In the genomic region with DNA sequence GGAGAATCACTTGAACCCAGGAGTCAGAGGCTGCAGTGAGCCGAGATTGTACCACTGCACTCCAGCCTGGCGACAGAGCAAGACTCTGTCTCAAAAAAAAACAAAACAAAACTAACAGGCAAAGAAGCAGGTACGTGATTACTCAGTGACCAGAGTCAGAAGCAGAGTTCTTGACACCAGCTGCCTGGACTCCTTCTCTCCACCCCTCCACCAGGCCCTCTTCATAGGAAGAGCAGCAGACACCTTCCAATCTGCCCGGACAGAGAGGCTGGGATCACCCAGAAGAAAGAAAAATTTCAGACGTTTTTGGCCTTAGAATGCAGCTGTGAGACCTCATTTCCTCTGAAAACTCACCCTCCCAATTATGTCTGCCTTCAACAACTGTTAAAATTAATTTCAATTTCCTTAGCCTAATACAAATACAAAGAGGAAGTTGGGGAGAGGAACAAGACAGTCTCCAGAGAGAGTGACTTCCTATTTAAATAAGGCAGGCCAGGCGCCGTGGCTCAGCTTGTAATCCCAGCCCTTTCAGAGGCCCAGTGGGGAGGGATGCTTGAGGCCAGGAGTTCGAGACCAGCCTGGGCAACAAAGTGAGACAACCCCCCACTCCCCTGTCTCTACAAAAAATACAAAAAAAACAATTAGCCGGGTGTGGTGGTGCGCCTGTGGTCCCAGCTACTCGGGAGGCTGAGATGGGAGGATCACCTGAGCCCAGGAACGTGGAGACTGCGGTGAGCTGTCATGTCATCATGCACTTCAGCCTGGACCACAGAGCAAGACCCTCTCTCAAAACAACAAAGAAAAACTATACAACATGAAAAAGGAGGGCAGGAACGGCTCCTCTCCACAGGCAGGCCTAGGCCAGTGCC, we compare ENCODE assay signal across 9 cellular contexts. TPM values are rescaled to one million over a fixed set of nuclear protein-coding genes. Genes with fewer than 3 reads are reported as not detected.
A peak's percentile ranks its signal among the peaks of the same experiment; 100 is the strongest.
DNase-seq lines count a peak whose midpoint lies in the region; ATAC-seq and TF ChIP-seq lines count a peak whose summit lies in the region.
"Had no signal": no experiment of that assay in that cellular context is flagged by ENCODE, and none has a peak within 500 bp of the region (broad histone marks: within the 10 kb centered on the region; RNA-seq: fewer than 3 reads in every experiment).

No MANE protein-coding gene starts in this region.

- ATAC-seq in left lobe of liver (no peak), GM21447 (IDR thresholded peaks at IDR 0.05; ENCODE audit: unreplicated experiment) (no peak)

- peak; percentile 59 for DNase-seq in GDM1 (lab: John Stamatoyannopoulos, UW)
- DNase-seq in adrenal gland, result peak in 5 of 7 donors; percentile 36 to 66 (median 50)
- DNase-seq in left lobe of liver (ENCODE audit: low spot score), result peak; percentile 49
- no peak for DNase-seq in thyroid gland
- DNase-seq in NCI-H2081 (lab: John Stamatoyannopoulos, UW), result no peak
- no peak for DNase-seq in NCI-H446 treated with DMSO at 0.1 percent for 48 hours (lab: John Stamatoyannopoulos, UW)

- H3K27me3 ChIP-seq in adrenal gland (no peaks in the 10 kb centered on the region), thyroid gland (no peaks in the 10 kb centered on the region)

- intact Hi-C loops in adrenal gland (cut with DNase I) (loop anchor here in 1 of 2 donors (10.0 kb wide), 1 partner anchor 265 kb away; no protein-coding TSS in a partner anchor), thyroid gland (cut with DNase I) (no loop called here)

- H3K4me3 ChIP-seq in adrenal gland (peak overlapping the region in 2 of 4 donors; percentile 91 to 93), thyroid gland (replicated peaks in 1 of 3) (peak overlapping the region; percentile 81 to 87 (median 83))

- H3K27ac ChIP-seq in KOPT-K1 (ENCODE audit: low read depth, low read length, poor library complexity, severe bottlenecking) (peak overlapping the region; percentile 53), adrenal gland (peak overlapping the region in 4 of 5 donors; percentile 5 to 93 (median 82)), thyroid gland (peak overlapping the region; percentile 84 to 98 (median 91))

- no peaks in the 10 kb centered on the region for H3K9me3 ChIP-seq in KOPT-K1 (ENCODE audit: insufficient read depth, low read length, poor library complexity, severe bottlenecking)
- no peaks in the 10 kb centered on the region for H3K9me3 ChIP-seq in adrenal gland (replicated peaks in 1 of 3)
- H3K9me3 ChIP-seq in thyroid gland, result no peaks in the 10 kb centered on the region

- H3K4me1 ChIP-seq in adrenal gland (replicated peaks in 1 of 2), result peaks cover 6 to 38% of the 10 kb centered on the region in 2 donors
- peaks cover 69 to 73% of the 10 kb centered on the region in 2 donors for H3K4me1 ChIP-seq in thyroid gland

- TF ChIP-seq CTCF in adrenal gland (IDR thresholded peaks at IDR 0.05) (no peak), thyroid gland (IDR thresholded peaks at IDR 0.05) (no peak)

- WGBS in adrenal gland, 4 donors, result 61 to 71% (median 65%) methylated on average over 13 to 14 of the region's 14 CpGs
- 47 to 49% methylated on average over 14 of the region's 14 CpGs for WGBS in thyroid gland, 2 donors

- no peak for TF ChIP-seq POLR2A in adrenal gland (IDR thresholded peaks at IDR 0.05)
- TF ChIP-seq POLR2A in thyroid gland (IDR thresholded peaks at IDR 0.05), result peak in 1 of 2 donors; percentile 65

- H3K36me3 ChIP-seq in KOPT-K1 (ENCODE audit: insufficient read depth, low read length) (no peaks in the 10 kb centered on the region; the same call in 1 of the 2 replicates), adrenal gland (replicated peaks in 1 of 2) (no peaks in the 10 kb centered on the region), thyroid gland (peaks cover 0 to 4% of the 10 kb centered on the region in 2 donors)

RNA-seq across cellular contexts. Expression of gene SLC66A2, which starts 1.6 kb away (rescaled TPM):
- total RNA-seq in adrenal gland (10 to 100 TPM; 20.7 to 47.8 (median 32.9) TPM), left lobe of liver (140 TPM), thyroid gland (100 to 1,000 TPM in 2 of 4 donors, 10 to 100 TPM in 2; 93.5 to 193 (median 100) TPM)
- 10 to 100 TPM in 2 of 3 donors, 1 to 10 TPM in 1; 5.1 to 40.0 (median 37.1) TPM for polyA plus RNA-seq in adrenal gland

RNA-seq across cellular contexts. Expression of gene HSBP1L1, which starts 14.6 kb away (rescaled TPM):
- total RNA-seq in adrenal gland (100 to 1,000 TPM in 1 of 8 donors, 10 to 100 TPM in 7; 27.9 to 119 (median 34.4) TPM), left lobe of liver (20.2 TPM), thyroid gland (10 to 100 TPM; 25.7 to 51.8 (median 39.6) TPM)
- 100 to 1,000 TPM in 1 of 3 donors, 10 to 100 TPM in 2; 17.3 to 182 (median 77.6) TPM for polyA plus RNA-seq in adrenal gland
- total RNA-seq: myocyte had no signal

RNA-seq across cellular contexts. Expression of gene TXNL4A, which starts 38.6 kb away (rescaled TPM):
- total RNA-seq in adrenal gland (100 to 1,000 TPM in 3 of 8 donors, 10 to 100 TPM in 5; 26.5 to 148 (median 66.9) TPM), left lobe of liver (48.3 TPM), thyroid gland (10 to 100 TPM; 22.9 to 37.4 (median 30.2) TPM)
- 100 to 1,000 TPM in 1 of 3 donors, 10 to 100 TPM in 2; 79.6 to 128 (median 98.6) TPM for polyA plus RNA-seq in adrenal gland

Comparison
In these comparisons a context has a peak if more than half of its experiments do, and no peak if none do; other contexts are left out.
1. DNase-seq: peak in GDM1 (single experiment), adrenal gland (5 of 7) and left lobe of liver (single experiment); none in thyroid gland (0 of 2), NCI-H2081 (0 of 2) and NCI-H446 treated with DMSO at 0.1 percent for 48 hours (single experiment).
2. Peak in every context shown above with its lines, with median percentiles within 50 percentile points of each other: H3K27ac ChIP-seq.